ENCODE assay signal across 8 cellular contexts in genomic region chr10:50624154-50624865, GRCh38.
A peak's percentile ranks its signal among the peaks of the same experiment; 100 is the strongest.
DNase-seq lines count a peak whose midpoint lies in the region; ATAC-seq lines count a peak whose summit lies in the region.

No MANE protein-coding gene starts in this region.

- DNase-seq in AG08396 (ENCODE audit: low spot score) = peak; percentile 97
- peak; percentile 80 for DNase-seq in NCI-H345 treated with DMSO at 0.1 percent for 48 hours (lab: John Stamatoyannopoulos, UW; ENCODE audit: unreplicated experiment)
- DNase-seq in activated CD4-positive, CD25-positive, alpha-beta regulatory T cell treated with anti-CD3 and anti-CD28 coated beads, Interleukin-2, amount 50 U/mL, for 72 hours = peak; percentile 97
- peak; percentile 92 for DNase-seq in cerebellar cortex (ENCODE audit: low spot score)
- peak; percentile 91 for DNase-seq in kidney glomerular epithelial cell (lab: John Stamatoyannopoulos, UW)
- peak; percentile 97 for DNase-seq in stimulated activated CD4-positive, alpha-beta T cell treated with anti-CD3 and anti-CD28 coated beads, Interleukin-15, amount 100 ng/mL, for 24 hours

- ATAC-seq in GM18909 (IDR thresholded peaks at IDR 0.05; ENCODE audit: poor library complexity, unreplicated experiment) (peak; percentile 58), HG03175 (IDR thresholded peaks at IDR 0.05; ENCODE audit: unreplicated experiment) (peak; percentile 63)

Comparison
In these comparisons a context has a peak if more than half of its experiments do, and no peak if none do; other contexts are left out.
1. Peak in every context shown above with its lines: DNase-seq and ATAC-seq.